ENCODE assay signal across 14 cellular contexts in genomic region chr15:64694816-64695215, GRCh38.
DNase-seq lines count a peak whose midpoint lies in the region; ATAC-seq and TF ChIP-seq lines count a peak whose summit lies in the region.
"Had no signal": no experiment of that assay in that cellular context is flagged by ENCODE, and none has a peak within 500 bp of the region (broad histone marks: within the 10 kb centered on the region; RNA-seq: fewer than 3 reads in every experiment).

No MANE protein-coding gene starts in this region.

- H3K4me1 Mint-ChIP-seq in activated naive CD4-positive, alpha-beta T cell treated with anti-CD3 and anti-CD28 coated beads, Interleukin-2, amount 50 U/mL, for 24 hours: peaks cover 54% of the 10 kb centered on the region

- no peaks in the 10 kb centered on the region for H3F3A ChIP-seq in neural cell (ENCODE audit: insufficient read depth, low read length, poor library complexity, severe bottlenecking)

- no peak for DNase-seq in activated naive CD4-positive, alpha-beta T cell treated with Interleukin-2 at 50 U/mL for 16 hours
- no peak for DNase-seq in sciatic nerve (ENCODE audit: low spot score)
- DNase-seq: amniotic stem cell; dermis blood vessel endothelial cell; natural killer cell; NCI-H2081; stimulated activated CD4-positive, alpha-beta T cell treated with anti-CD3 and anti-CD28 coated beads, Interleukin-12 subunit alpha, Interleukin-12 subunit beta, amount 100 ng/mL, for 4 hours had no signal

- TF ChIP-seq EP300 in neural cell (conservative IDR thresholded peaks at IDR 0.05; ENCODE audit: poor library complexity, severe bottlenecking): no peak

- H3K36me3 ChIP-seq in ectodermal cell (ENCODE audit: control insufficient read depth, insufficient read depth, low read length): peaks cover 33% of the 10 kb centered on the region
- peaks cover 5% of the 10 kb centered on the region for H3K36me3 ChIP-seq in neural cell (ENCODE audit: insufficient read depth, low read length)
- H3K36me3 ChIP-seq in thymus (ENCODE audit: control insufficient read depth, insufficient read depth): peaks cover 32% of the 10 kb centered on the region

- H3K27me3 ChIP-seq in ectodermal cell (ENCODE audit: control insufficient read depth, insufficient read depth, low read length, poor library complexity, severe bottlenecking) (no peaks in the 10 kb centered on the region), neural cell (ENCODE audit: insufficient read depth, low read depth, low read length) (no peaks in the 10 kb centered on the region), thymus (ENCODE audit: control insufficient read depth, insufficient read depth) (no peaks in the 10 kb centered on the region)
- H3K27me3 ChIP-seq: SJSA1 had no signal

- peaks cover 60% of the 10 kb centered on the region for H3K79me2 ChIP-seq in neural cell (replicated peaks; ENCODE audit: insufficient read depth, low read length)

- H3K36me3 Mint-ChIP-seq in activated naive CD4-positive, alpha-beta T cell treated with anti-CD3 and anti-CD28 coated beads, Interleukin-2, amount 50 U/mL, for 24 hours: peaks cover 3% of the 10 kb centered on the region
- H3K36me3 Mint-ChIP-seq: natural killer cell had no signal

- no peaks in the 10 kb centered on the region for H3K27me3 Mint-ChIP-seq in activated naive CD4-positive, alpha-beta T cell treated with anti-CD3 and anti-CD28 coated beads, Interleukin-2, amount 50 U/mL, for 24 hours

- no peak for TF ChIP-seq RAD21 in neural cell (conservative IDR thresholded peaks at IDR 0.05)

- no peak overlapping the region for H3K4me3 Mint-ChIP-seq in activated naive CD4-positive, alpha-beta T cell treated with anti-CD3 and anti-CD28 coated beads, Interleukin-2, amount 50 U/mL, for 24 hours
- H3K4me3 Mint-ChIP-seq: natural killer cell had no signal

- no peaks in the 10 kb centered on the region for H3K9me3 ChIP-seq in ectodermal cell (ENCODE audit: control insufficient read depth, low read length)
- no peaks in the 10 kb centered on the region for H3K9me3 ChIP-seq in neural cell (ENCODE audit: low read length)
- H3K9me3 ChIP-seq in thymus (ENCODE audit: control insufficient read depth): no peaks in the 10 kb centered on the region
- H3K9me3 ChIP-seq: SJSA1 had no signal

- intact Hi-C loops in sciatic nerve (cut with DNase I): no loop called here

- H3K27ac ChIP-seq in ectodermal cell (ENCODE audit: insufficient read depth, low read depth, low read length, poor library complexity, severe bottlenecking) (peak overlapping the region; percentile 31), neural cell (ENCODE audit: low read length) (peak overlapping the region; percentile 56), thymus (ENCODE audit: low read depth) (peak overlapping the region; percentile 5)
- H3K27ac ChIP-seq: SJSA1 had no signal

- H3K4me1 ChIP-seq in ectodermal cell (ENCODE audit: control insufficient read depth, insufficient read depth, low read length) (peaks cover 15% of the 10 kb centered on the region), thymus (ENCODE audit: control insufficient read depth, insufficient read depth, low read length) (peaks cover 8% of the 10 kb centered on the region)

- H3K9ac ChIP-seq in neural cell (ENCODE audit: low read length): no peak overlapping the region

- H2AFZ ChIP-seq in neural cell (ENCODE audit: low read depth, low read length): no peak overlapping the region

- H3K27ac Mint-ChIP-seq in activated naive CD4-positive, alpha-beta T cell treated with anti-CD3 and anti-CD28 coated beads, Interleukin-2, amount 50 U/mL, for 24 hours: peak overlapping the region; percentile 41

- H3K4me2 ChIP-seq in neural cell (ENCODE audit: low read length): no peak overlapping the region

- no peaks in the 10 kb centered on the region for H3K9me2 ChIP-seq in neural cell (ENCODE audit: insufficient read depth, low read length)

- peaks cover 4% of the 10 kb centered on the region for H4K20me1 ChIP-seq in neural cell (ENCODE audit: insufficient read depth)

- no peak for ATAC-seq in GM18498 (IDR thresholded peaks at IDR 0.05; ENCODE audit: unreplicated experiment)
- ATAC-seq in GM19397 (IDR thresholded peaks at IDR 0.05; ENCODE audit: unreplicated experiment): no peak
- ATAC-seq in sciatic nerve: no peak

- no peaks in the 10 kb centered on the region for H3K9me3 Mint-ChIP-seq in activated naive CD4-positive, alpha-beta T cell treated with anti-CD3 and anti-CD28 coated beads, Interleukin-2, amount 50 U/mL, for 24 hours
- H3K9me3 Mint-ChIP-seq: natural killer cell had no signal

- H3K4me3 ChIP-seq in ectodermal cell (ENCODE audit: insufficient read depth, low read depth, low read length) (no peak overlapping the region), neural cell (ENCODE audit: low read length) (peak overlapping the region; percentile 40), thymus (ENCODE audit: low read length) (no peak overlapping the region)
- H3K4me3 ChIP-seq: SJSA1 had no signal

- TF ChIP-seq CTCF in neural cell (IDR thresholded peaks at IDR 0.05; ENCODE audit: poor library complexity, severe bottlenecking): no peak

- 91 to 98% methylated on average over 2 of the region's 2 CpGs for WGBS in ectodermal cell, 2 experiments
- WGBS in thymus: 96% methylated on average over 2 of the region's 2 CpGs

TF ChIP-seq in neural cell, 6 proteins besides CTCF, POLR2A, EP300 and RAD21:
- TF ChIP-seq POLR2AphosphoS5 (IDR thresholded peaks at IDR 0.05) (no peak), TAF1 (IDR thresholded peaks at IDR 0.05; ENCODE audit: low read depth) (no peak), EZH2 (IDR thresholded peaks at IDR 0.05; ENCODE audit: borderline replicate concordance, insufficient read depth, low read length, poor library complexity, severe bottlenecking) (no peak), SMC3 (conservative IDR thresholded peaks at IDR 0.05; ENCODE audit: poor library complexity) (no peak), MXI1 (conservative IDR thresholded peaks at IDR 0.05; ENCODE audit: poor library complexity, severe bottlenecking) (no peak)
- TF ChIP-seq, protein P1, sequence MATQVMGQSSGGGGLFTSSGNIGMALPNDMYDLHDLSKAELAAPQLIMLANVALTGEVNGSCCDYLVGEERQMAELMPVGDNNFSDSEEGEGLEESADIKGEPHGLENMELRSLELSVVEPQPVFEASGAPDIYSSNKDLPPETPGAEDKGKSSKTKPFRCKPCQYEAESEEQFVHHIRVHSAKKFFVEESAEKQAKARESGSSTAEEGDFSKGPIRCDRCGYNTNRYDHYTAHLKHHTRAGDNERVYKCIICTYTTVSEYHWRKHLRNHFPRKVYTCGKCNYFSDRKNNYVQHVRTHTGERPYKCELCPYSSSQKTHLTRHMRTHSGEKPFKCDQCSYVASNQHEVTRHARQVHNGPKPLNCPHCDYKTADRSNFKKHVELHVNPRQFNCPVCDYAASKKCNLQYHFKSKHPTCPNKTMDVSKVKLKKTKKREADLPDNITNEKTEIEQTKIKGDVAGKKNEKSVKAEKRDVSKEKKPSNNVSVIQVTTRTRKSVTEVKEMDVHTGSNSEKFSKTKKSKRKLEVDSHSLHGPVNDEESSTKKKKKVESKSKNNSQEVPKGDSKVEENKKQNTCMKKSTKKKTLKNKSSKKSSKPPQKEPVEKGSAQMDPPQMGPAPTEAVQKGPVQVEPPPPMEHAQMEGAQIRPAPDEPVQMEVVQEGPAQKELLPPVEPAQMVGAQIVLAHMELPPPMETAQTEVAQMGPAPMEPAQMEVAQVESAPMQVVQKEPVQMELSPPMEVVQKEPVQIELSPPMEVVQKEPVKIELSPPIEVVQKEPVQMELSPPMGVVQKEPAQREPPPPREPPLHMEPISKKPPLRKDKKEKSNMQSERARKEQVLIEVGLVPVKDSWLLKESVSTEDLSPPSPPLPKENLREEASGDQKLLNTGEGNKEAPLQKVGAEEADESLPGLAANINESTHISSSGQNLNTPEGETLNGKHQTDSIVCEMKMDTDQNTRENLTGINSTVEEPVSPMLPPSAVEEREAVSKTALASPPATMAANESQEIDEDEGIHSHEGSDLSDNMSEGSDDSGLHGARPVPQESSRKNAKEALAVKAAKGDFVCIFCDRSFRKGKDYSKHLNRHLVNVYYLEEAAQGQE (IDR thresholded peaks at IDR 0.05; ENCODE audit: borderline replicate concordance): no peak
TF ChIP-seq in neural cell: peak in this region for 0.

Comparison
In these comparisons a context has a peak if more than half of its experiments do, and no peak if none do; other contexts are left out.
1. H3K27ac ChIP-seq: peak in every context shown above with its lines; median percentile 56 in neural cell; 31 in ectodermal cell; 5 in thymus.